ENCODE assay signal across 27 cellular contexts in the genomic region with DNA sequence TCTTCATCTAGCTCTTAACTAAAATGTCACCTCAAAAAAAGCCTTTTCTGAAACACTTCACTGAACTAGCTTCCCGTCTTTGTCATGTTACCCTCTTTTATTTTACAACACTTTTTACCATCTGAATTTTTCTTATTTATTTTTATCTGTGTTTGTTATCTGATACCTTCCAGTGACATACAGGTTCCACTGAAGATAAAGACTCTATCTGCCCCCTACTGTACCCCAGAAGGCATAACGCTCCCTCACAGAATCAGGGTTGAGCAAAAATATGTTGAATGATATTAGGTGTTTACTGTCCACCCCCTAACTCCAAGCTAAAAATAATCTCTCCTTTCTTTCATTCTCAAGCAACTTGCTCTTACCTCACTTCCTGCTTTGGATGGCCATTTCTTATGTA.
DNase-seq lines count a peak whose midpoint lies in the region; ATAC-seq and TF ChIP-seq lines count a peak whose summit lies in the region.
"Had no signal": no experiment of that assay in that cellular context is flagged by ENCODE, and none has a peak within 500 bp of the region (broad histone marks: within the 10 kb centered on the region; RNA-seq: fewer than 3 reads in every experiment).

No MANE protein-coding gene starts in this region.

- H3F3A ChIP-seq in neural progenitor cell (ENCODE audit: low read depth): no peaks in the 10 kb centered on the region

- no peaks in the 10 kb centered on the region for H3K27me3 ChIP-seq in foreskin keratinocyte
- H3K27me3 ChIP-seq in neural progenitor cell: no peaks in the 10 kb centered on the region
- no peaks in the 10 kb centered on the region for H3K27me3 ChIP-seq in BE2C
- H3K27me3 ChIP-seq: dorsolateral prefrontal cortex had no signal

- H3K9me3 ChIP-seq in neural progenitor cell (ENCODE audit: low read depth) (no peaks in the 10 kb centered on the region), BE2C (no peaks in the 10 kb centered on the region)
- H3K9me3 ChIP-seq: psoas muscle had no signal

- no peak overlapping the region for H3K9ac ChIP-seq in neural progenitor cell

- no peak overlapping the region for H3K27ac Mint-ChIP-seq in neural progenitor cell
- H3K27ac Mint-ChIP-seq: activated T-cell treated with anti-CD3 and anti-CD28 coated beads, Interleukin-2, amount 50 U/mL, for 24 hours; natural killer cell; stimulated activated naive B cell treated with anti-CD40 and anti-IgM and Interleukin-4, amounts not matched to agents 10 μg/mL and 1 μg/mL and 100 μg/mL, for 72 hours had no signal

- H3K4me1 ChIP-seq in foreskin keratinocyte (no peaks in the 10 kb centered on the region), neural progenitor cell (no peaks in the 10 kb centered on the region), BE2C (no peaks in the 10 kb centered on the region)
- H3K4me1 ChIP-seq: psoas muscle had no signal

- H3K36me3 ChIP-seq in neural progenitor cell (no peaks in the 10 kb centered on the region), BE2C (no peaks in the 10 kb centered on the region)

- H3K4me3 ChIP-seq in neural progenitor cell (no peak overlapping the region), BE2C (ENCODE audit: low read depth, low read length) (no peak overlapping the region)
- H3K4me3 ChIP-seq: dorsolateral prefrontal cortex, psoas muscle, SK-N-MC had no signal

- TF ChIP-seq CTCF in foreskin keratinocyte (conservative IDR thresholded peaks at IDR 0.05) (peak; percentile 39), neural progenitor cell (IDR thresholded peaks at IDR 0.05) (peak; percentile 62), BE2C (IDR thresholded peaks at IDR 0.05; ENCODE audit: low read depth, low read length) (no peak)

- ATAC-seq in foreskin keratinocyte (no peak), GM21367 (IDR thresholded peaks at IDR 0.05; ENCODE audit: unreplicated experiment) (no peak)
- ATAC-seq: left cardiac atrium; natural killer cell; psoas muscle; stimulated activated naive B cell treated with anti-CD40 and anti-IgM and Interleukin-4, amounts not matched to agents 10 μg/mL and 1 μg/mL and 100 μg/mL, for 72 hours had no signal

- no peak overlapping the region for H3K4me3 Mint-ChIP-seq in neural progenitor cell
- H3K4me3 Mint-ChIP-seq: activated T-cell treated with anti-CD3 and anti-CD28 coated beads, Interleukin-2, amount 50 U/mL, for 24 hours; natural killer cell; stimulated activated naive B cell treated with anti-CD40 and anti-IgM and Interleukin-4, amounts not matched to agents 10 μg/mL and 1 μg/mL and 100 μg/mL, for 72 hours had no signal

- peaks cover 5% of the 10 kb centered on the region for H3K4me1 Mint-ChIP-seq in neural progenitor cell
- H3K4me1 Mint-ChIP-seq: natural killer cell; stimulated activated naive B cell treated with anti-CD40 and anti-IgM and Interleukin-4, amounts not matched to agents 10 μg/mL and 1 μg/mL and 100 μg/mL, for 72 hours had no signal

- H3K9me3 Mint-ChIP-seq in neural progenitor cell: peaks cover 9% of the 10 kb centered on the region

- H3K4me2 ChIP-seq in neural progenitor cell: no peak overlapping the region

- H3K27ac ChIP-seq in foreskin keratinocyte (no peak overlapping the region), neural progenitor cell (no peak overlapping the region)
- H3K27ac ChIP-seq: dorsolateral prefrontal cortex, epithelial cell of prostate, psoas muscle, SK-N-MC had no signal

- H3K79me2 ChIP-seq in neural progenitor cell (ENCODE audit: low read depth): no peaks in the 10 kb centered on the region

- H3K36me3 Mint-ChIP-seq in neural progenitor cell: peaks cover 5% of the 10 kb centered on the region
- H3K36me3 Mint-ChIP-seq: natural killer cell; stimulated activated naive B cell treated with anti-CD40 and anti-IgM and Interleukin-4, amounts not matched to agents 10 μg/mL and 1 μg/mL and 100 μg/mL, for 72 hours had no signal

- DNase-seq in NCI-H82 treated with DMSO at 0.1 percent for 48 hours (lab: John Stamatoyannopoulos, UW; ENCODE audit: unreplicated experiment) (peak; percentile 2), NCI-H82 (lab: John Stamatoyannopoulos, UW) (no peak), NAMALWA (ENCODE audit: low spot score) (peak; percentile 13), foreskin keratinocyte (no peak), neural progenitor cell (ENCODE audit: low spot score) (peak; percentile 13), OCI-M2 (lab: John Stamatoyannopoulos, UW; ENCODE audit: unreplicated experiment) (no peak), BE2C (no peak)
- DNase-seq: ACHN; activated CD4-positive, CD25-positive, alpha-beta regulatory T cell treated with anti-CD3 and anti-CD28 coated beads, Interleukin-2, amount 50 U/mL, for 72 hours; activated naive CD4-positive, alpha-beta T cell treated with Interleukin-2 at 50 U/mL for 16 hours; activated T-cell treated with anti-CD3 and anti-CD28 coated beads, Interleukin-2, amount 50 U/mL, for 24 hours; caudate nucleus; DMS79 treated with DMSO at 0.1 percent for 48 hours; dorsolateral prefrontal cortex; foreskin fibroblast; hippocampal formation; left cardiac atrium; natural killer cell; NCI-H1436; NCI-H774; psoas muscle; stimulated activated CD4-positive, alpha-beta T cell treated with anti-CD3 and anti-CD28 coated beads, Interleukin-1b, Interleukin-23, amount 100 ng/mL, for 48 hours; stimulated activated naive B cell treated with anti-CD40 and anti-IgM and Interleukin-4, amounts not matched to agents 10 μg/mL and 1 μg/mL and 100 μg/mL, for 72 hours; T-helper 9 cell had no signal

- H3K27me3 Mint-ChIP-seq in neural progenitor cell (ENCODE audit: insufficient read depth, low read depth): peaks cover 2% of the 10 kb centered on the region
- H3K27me3 Mint-ChIP-seq: activated T-cell treated with anti-CD3 and anti-CD28 coated beads, Interleukin-2, amount 50 U/mL, for 24 hours; stimulated activated naive B cell treated with anti-CD40 and anti-IgM and Interleukin-4, amounts not matched to agents 10 μg/mL and 1 μg/mL and 100 μg/mL, for 72 hours had no signal

- no peak overlapping the region for H2AFZ ChIP-seq in neural progenitor cell (replicated peaks)

- H4K20me1 ChIP-seq in neural progenitor cell (ENCODE audit: low read depth): no peaks in the 10 kb centered on the region

Comparison
In these comparisons a context has a peak if more than half of its experiments do, and no peak if none do; other contexts are left out.
1. DNase-seq: peak in NCI-H82 treated with DMSO at 0.1 percent for 48 hours (single experiment), NAMALWA (single experiment) and neural progenitor cell (single experiment); none in NCI-H82 (single experiment), foreskin keratinocyte (0 of 2), OCI-M2 (single experiment) and BE2C (single experiment).